Comparison of ENCODE assay signal across 9 cellular contexts in genomic region chr21:34526236-34526617, GRCh38. TPM values are rescaled to one million over a fixed set of nuclear protein-coding genes. Genes with fewer than 3 reads are reported as not detected.
A peak's percentile ranks its signal among the peaks of the same experiment; 100 is the strongest.
DNase-seq lines count a peak whose midpoint lies in the region; ATAC-seq, FAIRE-seq and TF ChIP-seq lines count a peak whose summit lies in the region.
"Had no signal": no experiment of that assay in that cellular context is flagged by ENCODE, and none has a peak within 500 bp of the region (broad histone marks: within the 10 kb centered on the region; RNA-seq: fewer than 3 reads in every experiment).

No MANE protein-coding gene starts in this region.

- peak overlapping the region; percentile 31; the same call in 1 of the 2 replicates for H3K9ac ChIP-seq in iPS-20b (ENCODE audit: low read depth, low read length)

- TF ChIP-seq CTCF in HEK293 (tag by site-specific recombination; IDR thresholded peaks at IDR 0.05): no peak

- H3K27me3 ChIP-seq in iPS-20b (ENCODE audit: insufficient read depth, low read length): peaks cover 17% of the 10 kb centered on the region; the same call in 1 of the 2 replicates

- no peaks in the 10 kb centered on the region for H3K9me3 ChIP-seq in HEK293 (ENCODE audit: control insufficient read depth, insufficient read depth, low read depth, low read length)
- no peaks in the 10 kb centered on the region for H3K9me3 ChIP-seq in iPS-20b (ENCODE audit: insufficient read depth, low read depth, low read length)

- H3K4me1 Mint-ChIP-seq in activated T-helper 2 cell treated with anti-CD3 and anti-CD28 coated beads, Interferon-gamma antibody, Interleukin-2, Interleukin-4, amounts not matched to agents 10 μg/mL and 5 μg/mL and 100 μg/mL, durations not matched to agents 14 hours and 24 hours and 36 hours (ENCODE audit: low read depth): peaks cover 43% of the 10 kb centered on the region
- peaks cover 32 to 61% of the 10 kb centered on the region in 2 donors for H3K4me1 Mint-ChIP-seq in stimulated activated naive B cell treated with anti-CD40 and anti-IgM and Interleukin-4, amounts not matched to agents 10 μg/mL and 1 μg/mL and 100 μg/mL, for 72 hours

- peak overlapping the region; percentile 65 for H3K4me3 Mint-ChIP-seq in activated T-helper 2 cell treated with anti-CD3 and anti-CD28 coated beads, Interferon-gamma antibody, Interleukin-2, Interleukin-4, amounts not matched to agents 10 μg/mL and 5 μg/mL and 100 μg/mL, durations not matched to agents 14 hours and 24 hours and 36 hours (ENCODE audit: low read depth)
- H3K4me3 Mint-ChIP-seq in stimulated activated naive B cell treated with anti-CD40 and anti-IgM and Interleukin-4, amounts not matched to agents 10 μg/mL and 1 μg/mL and 100 μg/mL, for 72 hours: peak overlapping the region; percentile 74 to 79

- H3K27ac Mint-ChIP-seq in activated T-helper 2 cell treated with anti-CD3 and anti-CD28 coated beads, Interferon-gamma antibody, Interleukin-2, Interleukin-4, amounts not matched to agents 10 μg/mL and 5 μg/mL and 100 μg/mL, durations not matched to agents 14 hours and 24 hours and 36 hours: peak overlapping the region; percentile 90
- H3K27ac Mint-ChIP-seq in stimulated activated naive B cell treated with anti-CD40 and anti-IgM and Interleukin-4, amounts not matched to agents 10 μg/mL and 1 μg/mL and 100 μg/mL, for 72 hours: peak overlapping the region; percentile 93

- no peak for ATAC-seq in stimulated activated naive B cell treated with anti-CD40 and anti-IgM and Interleukin-4, amounts not matched to agents 10 μg/mL and 1 μg/mL and 100 μg/mL, for 72 hours (replicated peaks)
- no peak for ATAC-seq in GM19397 (IDR thresholded peaks at IDR 0.05; ENCODE audit: unreplicated experiment)

- POLR2A ChIA-PET in HEK293 (lab: Yijun Ruan, JAX): interaction anchor here (0.7 to 1.1 kb wide), 3 partner anchors 11 to 15 kb away, joined by 3 to 6 read pairs (median 3); partner anchors contain the start of gene KCNE1

- H3K36me3 ChIP-seq in HEK293 (ENCODE audit: control insufficient read depth in 2 of 2, insufficient read depth in 1 of 2, low read length in 2 of 2): peaks cover 0 to 11% of the 10 kb centered on the region in 2 experiments; a peak in 1 of 3 replicates
- no peaks in the 10 kb centered on the region for H3K36me3 ChIP-seq in iPS-20b (ENCODE audit: insufficient read depth, low read depth, low read length)

- H3K9me3 Mint-ChIP-seq in activated T-helper 2 cell treated with anti-CD3 and anti-CD28 coated beads, Interferon-gamma antibody, Interleukin-2, Interleukin-4, amounts not matched to agents 10 μg/mL and 5 μg/mL and 100 μg/mL, durations not matched to agents 14 hours and 24 hours and 36 hours: no peaks in the 10 kb centered on the region
- peaks cover 4 to 5% of the 10 kb centered on the region in 2 donors for H3K9me3 Mint-ChIP-seq in stimulated activated naive B cell treated with anti-CD40 and anti-IgM and Interleukin-4, amounts not matched to agents 10 μg/mL and 1 μg/mL and 100 μg/mL, for 72 hours

- H3K36me3 Mint-ChIP-seq in activated T-helper 2 cell treated with anti-CD3 and anti-CD28 coated beads, Interferon-gamma antibody, Interleukin-2, Interleukin-4, amounts not matched to agents 10 μg/mL and 5 μg/mL and 100 μg/mL, durations not matched to agents 14 hours and 24 hours and 36 hours (ENCODE audit: low read depth): peaks cover 16% of the 10 kb centered on the region
- peaks cover 44 to 59% of the 10 kb centered on the region in 2 donors for H3K36me3 Mint-ChIP-seq in stimulated activated naive B cell treated with anti-CD40 and anti-IgM and Interleukin-4, amounts not matched to agents 10 μg/mL and 1 μg/mL and 100 μg/mL, for 72 hours

- no peaks in the 10 kb centered on the region for H3K27me3 Mint-ChIP-seq in activated T-helper 2 cell treated with anti-CD3 and anti-CD28 coated beads, Interferon-gamma antibody, Interleukin-2, Interleukin-4, amounts not matched to agents 10 μg/mL and 5 μg/mL and 100 μg/mL, durations not matched to agents 14 hours and 24 hours and 36 hours (ENCODE audit: low read depth)
- no peaks in the 10 kb centered on the region for H3K27me3 Mint-ChIP-seq in stimulated activated naive B cell treated with anti-CD40 and anti-IgM and Interleukin-4, amounts not matched to agents 10 μg/mL and 1 μg/mL and 100 μg/mL, for 72 hours

- FAIRE-seq in HTR-8/SVneo (lab: Jason Lieb, UNC): no peak

- CTCF ChIA-PET in HEK293 (lab: Yijun Ruan, JAX): interaction anchor here (1.2 to 2.8 kb wide), 8 partner anchors 8 to 602 kb away, joined by 3 to 16 read pairs (median 5); no protein-coding TSS in a partner anchor

- H3K27ac ChIP-seq in HEK293 (ENCODE audit: extremely low read depth, low read depth, low read length): peak overlapping the region; percentile 32; the same call in 1 of the 2 replicates
- no peak overlapping the region for H3K27ac ChIP-seq in iPS-20b (ENCODE audit: low read length)

- H3K4me3 ChIP-seq in HEK293 (ENCODE audit: low read depth, low read length): peak overlapping the region; percentile 18
- peak overlapping the region; percentile 36; the same call in 1 of the 2 replicates for H3K4me3 ChIP-seq in iPS-20b (ENCODE audit: low read length)

- no peak for DNase-seq in activated T-helper 2 cell treated with anti-CD3 and anti-CD28 coated beads, Interferon-gamma antibody, Interleukin-2, Interleukin-4, amounts not matched to agents 10 μg/mL and 5 μg/mL and 100 μg/mL, durations not matched to agents 14 hours and 24 hours and 36 hours (ENCODE audit: low spot score)
- no peak for DNase-seq in stimulated activated naive B cell treated with anti-CD40 and anti-IgM and Interleukin-4, amounts not matched to agents 10 μg/mL and 1 μg/mL and 100 μg/mL, for 72 hours
- DNase-seq in activated gamma-delta T cell (lab: John Stamatoyannopoulos, UW) (no peak), HTR-8/SVneo (ENCODE audit: insufficient read length, low spot score) (no peak), NCI-H2196 (lab: John Stamatoyannopoulos, UW; ENCODE audit: unreplicated experiment) (no peak)
- DNase-seq: SIG-M5 had no signal

- H3K4me1 ChIP-seq in HEK293 (ENCODE audit: control insufficient read depth, insufficient read depth, low read length) (peaks cover 8% of the 10 kb centered on the region), iPS-20b (ENCODE audit: insufficient read depth, low read length) (peaks cover 29% of the 10 kb centered on the region)

- intact Hi-C loops in activated T-helper 2 cell treated with anti-CD3 and anti-CD28 coated beads, Interferon-gamma antibody, Interleukin-2, Interleukin-4, amounts not matched to agents 10 μg/mL and 5 μg/mL and 100 μg/mL, durations not matched to agents 14 hours and 24 hours and 36 hours (cut with micrococcal nuclease): no loop called here

TF ChIP-seq in HEK293, 187 proteins besides CTCF, POLR2A, EP300 and RAD21:
- TF ChIP-seq SCRT1 (tag by site-specific recombination; IDR thresholded peaks at IDR 0.05; ENCODE audit: borderline replicate concordance) (no peak), GLI4 (tag by site-specific recombination; IDR thresholded peaks at IDR 0.05) (no peak), SCRT2 (tag by site-specific recombination; IDR thresholded peaks at IDR 0.05) (no peak), ZNF292 (tag by site-specific recombination; IDR thresholded peaks at IDR 0.05; ENCODE audit: borderline replicate concordance, low read depth) (no peak)

RNA-seq across cellular contexts. Expression of gene KCNE1, which starts 14.2 kb away (rescaled TPM):
- 0.37 and 0.46 TPM in 2 replicates for total RNA-seq in activated T-helper 2 cell treated with anti-CD3 and anti-CD28 coated beads, Interferon-gamma antibody, Interleukin-2, Interleukin-4, amounts not matched to agents 10 μg/mL and 5 μg/mL and 100 μg/mL, durations not matched to agents 14 hours and 24 hours and 36 hours
